1 cellular context compared by ENCODE assay signal in genomic region chr13:99895999-99896695, GRCh38.
A peak's percentile ranks its signal among the peaks of the same experiment; 100 is the strongest.
TF ChIP-seq lines count a peak whose summit lies in the region.

No MANE protein-coding gene starts in this region.

TF ChIP-seq in H1, 55 proteins besides CTCF, POLR2A, EP300 and RAD21:
- TF ChIP-seq KDM1A (IDR thresholded peaks at IDR 0.05; ENCODE audit: borderline replicate concordance, low read length) (no peak), E2F6 (IDR thresholded peaks at IDR 0.05) (0 out of 2 replicates have a peak, but pooled peaks have one; percentile 11), CHD2 (IDR thresholded peaks at IDR 0.05; ENCODE audit: low read length) (no peak), NANOG (IDR thresholded peaks at IDR 0.05; ENCODE audit: insufficient read depth, low read depth, low read length, poor library complexity, severe bottlenecking) (no peak), TAF7 (optimal IDR thresholded peaks at IDR 0.05; ENCODE audit: borderline replicate concordance, low read depth, low read length) (peak; percentile 18), SIN3A (conservative IDR thresholded peaks at IDR 0.05 in 1 of 2, IDR thresholded peaks at IDR 0.05 in 1 of 2; ENCODE audit: low read depth in 1 of 2, low read length in 2 of 2) (0 out of 4 replicates have a peak, but pooled peaks of 1 of the 2 experiments have one; percentile 41), SAP30 (IDR thresholded peaks at IDR 0.05; ENCODE audit: insufficient read depth, insufficient replicate concordance, low read length) (no peak), CREB1 (IDR thresholded peaks at IDR 0.05) (no peak), ASH2L (IDR thresholded peaks at IDR 0.05; ENCODE audit: low read length) (peak; percentile 34), MAFK (IDR thresholded peaks at IDR 0.05; ENCODE audit: low read depth, low read length) (no peak), MAX (IDR thresholded peaks at IDR 0.05) (no peak), TBP (IDR thresholded peaks at IDR 0.05; ENCODE audit: low read depth, low read length) (peak; percentile 23; the same call in 1 of the 2 replicates)
